ENCODE assay signal across 17 cellular contexts in genomic region chrX:103565752-103566151, GRCh38. TPM values are rescaled to one million over a fixed set of nuclear protein-coding genes. Genes with fewer than 3 reads are reported as not detected.
A peak's percentile ranks its signal among the peaks of the same experiment; 100 is the strongest.
DNase-seq lines count a peak whose midpoint lies in the region; ATAC-seq, FAIRE-seq and TF ChIP-seq lines count a peak whose summit lies in the region.
"Had no signal": no experiment of that assay in that cellular context is flagged by ENCODE, and none has a peak within 500 bp of the region (broad histone marks: within the 10 kb centered on the region; RNA-seq: fewer than 3 reads in every experiment).

No MANE protein-coding gene starts in this region.

- ATAC-seq in GM21717 (IDR thresholded peaks at IDR 0.05; ENCODE audit: unreplicated experiment) (peak; percentile 55), Panc1 (0 out of 2 replicates have a peak, but pooled peaks have one; percentile 42)
- ATAC-seq: gastrocnemius medialis, left lobe of liver had no signal

- DNase-seq in AG10803 (ENCODE audit: low read depth) (peak; percentile 60), Panc1 (ENCODE audit: low read depth, low spot score) (no peak), fibroblast of the conjunctiva (ENCODE audit: low read depth) (peak; percentile 4), NCI-H1092 treated with DMSO at 0.1 percent for 48 hours (lab: John Stamatoyannopoulos, UW) (no peak), GM12892 (ENCODE audit: insufficient read length) (no peak), islet precursor cell (no peak), NCI-H2196 treated with DMSO at 0.1 percent for 48 hours (lab: John Stamatoyannopoulos, UW; ENCODE audit: unreplicated experiment) (no peak)
- DNase-seq: activated CD4-positive, alpha-beta T cell treated with anti-CD3 and anti-CD28 coated beads for 4 hours; C1 segment of cervical spinal cord; gastrocnemius medialis; NCI-H82; nucleus accumbens had no signal

- intact Hi-C loops in Panc1 (cut with micrococcal nuclease; ENCODE audit: unreplicated experiment) = no loop called here

- no peak for TF ChIP-seq POLR2A in GM12892 (IDR thresholded peaks at IDR 0.05; ENCODE audit: low read depth, low read length)

- in situ Hi-C loops in Panc1 (cut with HindIII; ENCODE audit: low pct_unique_long_range_greater_than_20kb, low sequenced_read_pairs) = no loop called here

- CTCF ChIA-PET in Panc1 (lab: Charles Lee) = no interaction called here

- no peak for TF ChIP-seq CTCF in AG10803 (conservative IDR thresholded peaks at IDR 0.05; ENCODE audit: low read length)
- TF ChIP-seq CTCF in Panc1 (IDR thresholded peaks at IDR 0.05) = no peak

- no peaks in the 10 kb centered on the region for H3K36me3 ChIP-seq in Panc1 (ENCODE audit: control insufficient read depth, insufficient read depth, low read length)
- H3K36me3 ChIP-seq: gastrocnemius medialis, vagina had no signal

- H3K27me3 ChIP-seq in Panc1 (ENCODE audit: control insufficient read depth, insufficient read depth, low read length) = no peaks in the 10 kb centered on the region
- H3K27me3 ChIP-seq: gastrocnemius medialis, vagina had no signal

- H3K9me3 ChIP-seq in Panc1 (ENCODE audit: control insufficient read depth, insufficient read depth, low read depth, low read length) = no peaks in the 10 kb centered on the region
- H3K9me3 ChIP-seq: gastrocnemius medialis, vagina had no signal

- POLR2A ChIA-PET in Panc1 (lab: Charles Lee) = no interaction called here

- no peaks in the 10 kb centered on the region for H3K4me1 ChIP-seq in Panc1 (ENCODE audit: control insufficient read depth, insufficient read depth, low read length)
- H3K4me1 ChIP-seq: gastrocnemius medialis, vagina had no signal

- H3K4me3 ChIP-seq in AG10803 (ENCODE audit: low read length) (no peak overlapping the region), Panc1 (ENCODE audit: low read depth in 2 of 2, low read length in 2 of 2) (no peak overlapping the region)
- H3K4me3 ChIP-seq: gastrocnemius medialis, vagina had no signal

- no peak for FAIRE-seq in GM12892 (lab: Jason Lieb, UNC)
- FAIRE-seq: colon had no signal

- no TSS peak for BruUV-seq in Panc1 (replicated peaks; lab: Mats Ljungman, UMichigan)

- no peak overlapping the region for H3K27ac ChIP-seq in Panc1 (ENCODE audit: low read length)
- H3K27ac ChIP-seq: gastrocnemius medialis, HL-60, vagina had no signal

RNA-seq across cellular contexts. Expression of gene TCEAL4, which starts 19.6 kb away (rescaled TPM):
- total RNA-seq in Panc1 (2021; ENCODE audit: unreplicated experiment) = 84.1 TPM
- polyA plus RNA-seq in Panc1 (2012; ENCODE audit: insufficient read length) = 136 TPM
- 56.6 TPM for polyA plus RNA-seq in GM12892 (2012; ENCODE audit: missing spikeins)

RNA-seq across cellular contexts. Expression of gene TCEAL3, which starts 42.0 kb away (rescaled TPM):
- total RNA-seq in Panc1 (2021; ENCODE audit: unreplicated experiment) = 23.8 TPM
- polyA plus RNA-seq in Panc1 (2012; ENCODE audit: insufficient read length) = 57.0 TPM
- 16.8 TPM for polyA plus RNA-seq in GM12892 (2012; ENCODE audit: missing spikeins)

RNA-seq across cellular contexts. Expression of gene RAB40A, which starts 46.5 kb away (rescaled TPM):
- 0.26 TPM for total RNA-seq in Panc1 (2021; ENCODE audit: unreplicated experiment)
- polyA plus RNA-seq in Panc1 (2012; ENCODE audit: insufficient read length) = not detected
- 0.34 TPM for polyA plus RNA-seq in GM12892 (2012; ENCODE audit: missing spikeins)
- total RNA-seq: gastrocnemius medialis had no signal

Comparison
In these comparisons a context has a peak if more than half of its experiments do, and no peak if none do; other contexts are left out.
1. DNase-seq: peak in AG10803 (single experiment) and fibroblast of the conjunctiva (single experiment); none in Panc1 (single experiment), NCI-H1092 treated with DMSO at 0.1 percent for 48 hours (single experiment), GM12892 (single experiment), islet precursor cell (single experiment) and NCI-H2196 treated with DMSO at 0.1 percent for 48 hours (single experiment).